ENCODE assay signal across 1 cellular context in genomic region chr18:45059695-45060094, GRCh38.
TF ChIP-seq lines count a peak whose summit lies in the region.

No MANE protein-coding gene starts in this region.

TF ChIP-seq in GM12878, 131 proteins besides CTCF, POLR2A, EP300 and RAD21 (continued from another document):
- no peak for TF ChIP-seq ZZZ3 (IDR thresholded peaks at IDR 0.05; ENCODE audit: control insufficient read depth, insufficient read length, low read depth)
- no peak for TF ChIP-seq FOS (IDR thresholded peaks at IDR 0.05; ENCODE audit: borderline replicate concordance, extremely low read depth, insufficient read length)
TF ChIP-seq in GM12878: peak in this region for 0.
